ENCODE assay signal across 9 cellular contexts in genomic region chr12:54284070-54284780, GRCh38. TPM values are rescaled to one million over a fixed set of nuclear protein-coding genes. Genes with fewer than 3 reads are reported as not detected.
A peak's percentile ranks its signal among the peaks of the same experiment; 100 is the strongest.
DNase-seq lines count a peak whose midpoint lies in the region; ATAC-seq and TF ChIP-seq lines count a peak whose summit lies in the region.
"Not testable (repeated sequence)": the region's sequence is repeated elsewhere in the genome, so short reads cannot be mapped to it uniquely, and the experiment has no call there.
"Had no signal": no experiment of that assay in that cellular context is flagged by ENCODE, and none has a peak within 500 bp of the region (broad histone marks: within the 10 kb centered on the region; RNA-seq: fewer than 3 reads in every experiment).

No MANE protein-coding gene starts in this region.

- H3K79me2 ChIP-seq in PC-3 (ENCODE audit: low read length) (peaks cover 49% of the 10 kb centered on the region), hepatocyte (peaks cover 44% of the 10 kb centered on the region), smooth muscle cell (ENCODE audit: low read depth) (peaks cover 38% of the 10 kb centered on the region)

- H3K9me2 ChIP-seq in PC-3 (replicated peaks; ENCODE audit: low read length); hepatocyte (replicated peaks; ENCODE audit: insufficient read depth): not testable (repeated sequence)

- CTCF ChIA-PET in PC-3 (lab: Charles Lee), result interaction anchor here (0.5 kb wide), 1 partner anchor 84 kb away, joined by 3 read pairs; no protein-coding TSS in a partner anchor

- H3K36me3 Mint-ChIP-seq in activated T-helper 1 cell treated with anti-CD3 and anti-CD28 coated beads, Interleukin-12 subunit alpha, Interleukin-12 subunit beta, Interleukin-2, Interleukin-4 antibody, amounts not matched to agents 30 ng/mL and 10 ng/mL and 1 ng/mL, durations not matched to agents 14 hours and 24 hours and 36 hours (ENCODE audit: low read depth), result peaks cover 34% of the 10 kb centered on the region
- H3K36me3 Mint-ChIP-seq in naive thymus-derived CD8-positive, alpha-beta T cell, result peaks cover under 1 to 50% (median 17%) of the 10 kb centered on the region in 3 donors

- ATAC-seq in PC-3; naive thymus-derived CD8-positive, alpha-beta T cell: not testable (repeated sequence)

- peaks cover 60% of the 10 kb centered on the region for H3K4me1 Mint-ChIP-seq in activated T-helper 1 cell treated with anti-CD3 and anti-CD28 coated beads, Interleukin-12 subunit alpha, Interleukin-12 subunit beta, Interleukin-2, Interleukin-4 antibody, amounts not matched to agents 30 ng/mL and 10 ng/mL and 1 ng/mL, durations not matched to agents 14 hours and 24 hours and 36 hours (ENCODE audit: low read depth)
- peaks cover 21 to 64% (median 55%) of the 10 kb centered on the region in 4 donors for H3K4me1 Mint-ChIP-seq in naive thymus-derived CD8-positive, alpha-beta T cell

- not testable (repeated sequence) for H3K9me3 ChIP-seq in HAP-1; PC-3 (ENCODE audit: low read length); ectodermal cell (ENCODE audit: control insufficient read depth, low read length); hepatocyte (ENCODE audit: low read depth); smooth muscle cell (replicated peaks; ENCODE audit: low read depth)

- H3K27me3 Mint-ChIP-seq in activated T-helper 1 cell treated with anti-CD3 and anti-CD28 coated beads, Interleukin-12 subunit alpha, Interleukin-12 subunit beta, Interleukin-2, Interleukin-4 antibody, amounts not matched to agents 30 ng/mL and 10 ng/mL and 1 ng/mL, durations not matched to agents 14 hours and 24 hours and 36 hours (ENCODE audit: insufficient read depth); naive thymus-derived CD8-positive, alpha-beta T cell: not testable (repeated sequence)

- peaks cover 40% of the 10 kb centered on the region for H3F3A ChIP-seq in PC-3 (ENCODE audit: low read length, unreplicated experiment)
- H3F3A ChIP-seq in smooth muscle cell (ENCODE audit: low read depth), result peaks cover 60% of the 10 kb centered on the region

- POLR2A ChIA-PET in PC-3 (lab: Charles Lee; ENCODE audit: unreplicated experiment), result not testable (repeated sequence)
- POLR2A ChIA-PET in naive thymus-derived CD8-positive, alpha-beta T cell (lab: Charles Lee), result interaction anchor here (0.5 to 1.4 kb wide), 6 partner anchors 8 to 118 kb away, joined by 3 to 5 read pairs (median 4); no protein-coding TSS in a partner anchor

- H3K9me3 Mint-ChIP-seq in activated T-helper 1 cell treated with anti-CD3 and anti-CD28 coated beads, Interleukin-12 subunit alpha, Interleukin-12 subunit beta, Interleukin-2, Interleukin-4 antibody, amounts not matched to agents 30 ng/mL and 10 ng/mL and 1 ng/mL, durations not matched to agents 14 hours and 24 hours and 36 hours; naive thymus-derived CD8-positive, alpha-beta T cell: not testable (repeated sequence)

- H3K36me3 ChIP-seq in HAP-1 (replicated peaks) (peaks cover 76% of the 10 kb centered on the region), PC-3 (ENCODE audit: low read depth, low read length) (peaks cover 65% of the 10 kb centered on the region), ectodermal cell (ENCODE audit: control insufficient read depth, insufficient read depth, low read length) (peaks cover 56% of the 10 kb centered on the region), smooth muscle cell (ENCODE audit: low read depth) (peaks cover 21% of the 10 kb centered on the region)
- H3K36me3 ChIP-seq in hepatocyte (replicated peaks; ENCODE audit: insufficient read depth, low read depth), result not testable (repeated sequence)

- H3K27ac Mint-ChIP-seq in activated T-helper 1 cell treated with anti-CD3 and anti-CD28 coated beads, Interleukin-12 subunit alpha, Interleukin-12 subunit beta, Interleukin-2, Interleukin-4 antibody, amounts not matched to agents 30 ng/mL and 10 ng/mL and 1 ng/mL, durations not matched to agents 14 hours and 24 hours and 36 hours, result peak overlapping the region; percentile 56
- peak overlapping the region in 6 of 10 donors; percentile 38 to 85 (median 58) for H3K27ac Mint-ChIP-seq in naive thymus-derived CD8-positive, alpha-beta T cell

- peak overlapping the region; percentile 89 for H3K4me2 ChIP-seq in PC-3 (ENCODE audit: low read length)
- peak overlapping the region; percentile 94 for H3K4me2 ChIP-seq in hepatocyte
- peak overlapping the region; percentile 96 for H3K4me2 ChIP-seq in smooth muscle cell

- H3K4me3 ChIP-seq in AG10803 (ENCODE audit: low read length) (peak overlapping the region; percentile 96), HAP-1 (peak overlapping the region; percentile 82), PC-3 (ENCODE audit: low read length) (peak overlapping the region; percentile 88), ectodermal cell (ENCODE audit: insufficient read depth, low read depth, low read length) (peak overlapping the region; percentile 65), hepatocyte (peak overlapping the region; percentile 58), smooth muscle cell (peak overlapping the region; percentile 74)

- H4K20me1 ChIP-seq in PC-3 (ENCODE audit: low read length) (peaks cover 72% of the 10 kb centered on the region), hepatocyte (ENCODE audit: insufficient read depth, poor library complexity, severe bottlenecking) (peaks cover 62% of the 10 kb centered on the region), smooth muscle cell (ENCODE audit: low read depth) (peaks cover 80% of the 10 kb centered on the region)

- not testable (repeated sequence) for H2AFZ ChIP-seq in PC-3 (ENCODE audit: low read length); hepatocyte; smooth muscle cell (ENCODE audit: low read depth)

- DNase-seq in AG10803 (ENCODE audit: low read depth); HAP-1 (ENCODE audit: low spot score in 2 of 2); PC-3; activated T-helper 1 cell treated with anti-CD3 and anti-CD28 coated beads, Interleukin-12 subunit alpha, Interleukin-12 subunit beta, Interleukin-2, Interleukin-4 antibody, amounts not matched to agents 30 ng/mL and 10 ng/mL and 1 ng/mL, durations not matched to agents 14 hours and 24 hours and 36 hours (ENCODE audit: low spot score); hepatocyte (ENCODE audit: low spot score); naive thymus-derived CD8-positive, alpha-beta T cell; smooth muscle cell (lab: John Stamatoyannopoulos, UW; ENCODE audit: unreplicated experiment): not testable (repeated sequence)

- intact Hi-C loops in PC-3 (cut with micrococcal nuclease), result not testable (repeated sequence)
- intact Hi-C loops in activated T-helper 1 cell treated with anti-CD3 and anti-CD28 coated beads, Interleukin-12 subunit alpha, Interleukin-12 subunit beta, Interleukin-2, Interleukin-4 antibody, amounts not matched to agents 30 ng/mL and 10 ng/mL and 1 ng/mL, durations not matched to agents 14 hours and 24 hours and 36 hours (cut with micrococcal nuclease), result loop anchor here (5.0 to 10.0 kb wide), 2 partner anchors 698 to 1651 kb away; partner anchors contain the start of genes DGKA and TESPA1

- not testable (repeated sequence) for TF ChIP-seq CTCF in AG10803 (conservative IDR thresholded peaks at IDR 0.05; ENCODE audit: low read length); PC-3 (conservative IDR thresholded peaks at IDR 0.05; ENCODE audit: low read depth, low read length); hepatocyte (IDR thresholded peaks at IDR 0.05; ENCODE audit: poor library complexity); smooth muscle cell (IDR thresholded peaks at IDR 0.05; ENCODE audit: borderline replicate concordance, insufficient read depth, poor library complexity, severe bottlenecking)

- BruUV-seq in PC-3 (replicated peaks; lab: Mats Ljungman, UMichigan), result TSS peak; percentile 1

- 86 to 88% methylated on average over 1 of the region's 2 CpGs for WGBS in ectodermal cell, 2 experiments
- 56% methylated on average over 1 of the region's 2 CpGs for WGBS in hepatocyte (ENCODE audit: low lambda C conversion rate, missing lambda C conversion rate)
- WGBS in smooth muscle cell (ENCODE audit: low lambda C conversion rate), result 69% methylated on average over 2 of the region's 2 CpGs

- not testable (repeated sequence) for H3K27ac ChIP-seq in PC-3 (ENCODE audit: low read length); ectodermal cell (ENCODE audit: insufficient read depth, low read depth, low read length, poor library complexity, severe bottlenecking); hepatocyte
- peak overlapping the region; percentile 88 for H3K27ac ChIP-seq in smooth muscle cell (ENCODE audit: low read depth)

- H3K4me1 ChIP-seq in HAP-1 (peaks cover 21% of the 10 kb centered on the region), PC-3 (ENCODE audit: insufficient read depth, low read length) (peaks cover 16% of the 10 kb centered on the region), ectodermal cell (ENCODE audit: control insufficient read depth, insufficient read depth, low read length) (peaks cover 12% of the 10 kb centered on the region), hepatocyte (ENCODE audit: insufficient read depth) (peaks cover 35% of the 10 kb centered on the region), smooth muscle cell (ENCODE audit: low read depth) (peaks cover 23% of the 10 kb centered on the region)

- peak overlapping the region; percentile 99; the same call in 1 of the 2 replicates for H3K9ac ChIP-seq in PC-3 (ENCODE audit: low read length)
- peak overlapping the region; percentile 24 for H3K9ac ChIP-seq in smooth muscle cell (ENCODE audit: low read depth)

- not testable (repeated sequence) for H3K27me3 ChIP-seq in HAP-1 (ENCODE audit: low read depth); PC-3 (ENCODE audit: low read length); ectodermal cell (ENCODE audit: control insufficient read depth, insufficient read depth, low read length, poor library complexity, severe bottlenecking); hepatocyte; smooth muscle cell (ENCODE audit: low read depth)

- in situ Hi-C loops in HAP-1 (cut with MboI; ENCODE audit: low sequenced_read_pairs), result loop anchor here (25.0 kb wide), 1 partner anchor 1828 kb away; the partner anchor contains the start of genes PA2G4, RPL41 and ZC3H10

- H3K4me3 Mint-ChIP-seq in activated T-helper 1 cell treated with anti-CD3 and anti-CD28 coated beads, Interleukin-12 subunit alpha, Interleukin-12 subunit beta, Interleukin-2, Interleukin-4 antibody, amounts not matched to agents 30 ng/mL and 10 ng/mL and 1 ng/mL, durations not matched to agents 14 hours and 24 hours and 36 hours, result not testable (repeated sequence)
- H3K4me3 Mint-ChIP-seq in naive thymus-derived CD8-positive, alpha-beta T cell, result peak overlapping the region in 3 of 10 donors; percentile 38 to 64 (median 60)

RNA-seq across cellular contexts. Expression of gene HNRNPA1, which starts 3.7 kb away (rescaled TPM):
- total RNA-seq in PC-3 (2014; rRNA removed) (465 and 516 TPM in 2 replicates), hepatocyte (467 and 721 TPM in 2 replicates), smooth muscle cell (378 and 483 TPM in 2 replicates)
- 1,740 and 1,765 TPM in 2 replicates for total RNA-seq in activated T-helper 1 cell treated with anti-CD3 and anti-CD28 coated beads, Interleukin-12 subunit alpha, Interleukin-12 subunit beta, Interleukin-2, Interleukin-4 antibody, amounts not matched to agents 30 ng/mL and 10 ng/mL and 1 ng/mL, durations not matched to agents 14 hours and 24 hours and 36 hours
- polyA plus RNA-seq in ectodermal cell (2013, experiment 1 of 4), result 5,033 TPM
- polyA plus RNA-seq in ectodermal cell (2013, experiment 2 of 4), result 4,767 TPM
- 3,463 TPM for polyA plus RNA-seq in ectodermal cell (2013, experiment 3 of 4)
- polyA plus RNA-seq in ectodermal cell (2013, experiment 4 of 4), result 4,008 TPM
- polyA plus RNA-seq in hepatocyte (482 and 531 TPM in 2 replicates), smooth muscle cell (440 and 451 TPM in 2 replicates)
- 1,000 to 10,000 TPM; 1,109 to 1,141 TPM for total RNA-seq in naive thymus-derived CD8-positive, alpha-beta T cell
- polyA plus RNA-seq in naive thymus-derived CD8-positive, alpha-beta T cell, result 1,000 to 10,000 TPM in 1 of 3 donors, 100 to 1,000 TPM in 2; 932 to 1,177 (median 943) TPM

RNA-seq across cellular contexts. Expression of gene CBX5, which starts 4.3 kb away (rescaled TPM):
- 14.6 and 14.9 TPM in 2 replicates for total RNA-seq in PC-3 (2014; rRNA removed)
- 99.8 and 106 TPM in 2 replicates for total RNA-seq in activated T-helper 1 cell treated with anti-CD3 and anti-CD28 coated beads, Interleukin-12 subunit alpha, Interleukin-12 subunit beta, Interleukin-2, Interleukin-4 antibody, amounts not matched to agents 30 ng/mL and 10 ng/mL and 1 ng/mL, durations not matched to agents 14 hours and 24 hours and 36 hours
- polyA plus RNA-seq in ectodermal cell (2013, experiment 1 of 4), result 223 TPM
- 250 TPM for polyA plus RNA-seq in ectodermal cell (2013, experiment 2 of 4)
- polyA plus RNA-seq in ectodermal cell (2013, experiment 3 of 4), result 108 TPM
- 124 TPM for polyA plus RNA-seq in ectodermal cell (2013, experiment 4 of 4)
- 58.2 and 60.1 TPM in 2 replicates for total RNA-seq in hepatocyte
- 21.9 and 23.3 TPM in 2 replicates for polyA plus RNA-seq in hepatocyte
- total RNA-seq in naive thymus-derived CD8-positive, alpha-beta T cell, result 10 to 100 TPM; 66.6 to 70.5 TPM
- polyA plus RNA-seq in naive thymus-derived CD8-positive, alpha-beta T cell, result 10 to 100 TPM; 23.7 to 34.4 (median 29.4) TPM
- 58.9 and 67.4 TPM in 2 replicates for total RNA-seq in smooth muscle cell
- 25.0 and 26.1 TPM in 2 replicates for polyA plus RNA-seq in smooth muscle cell

RNA-seq across cellular contexts. Expression of gene NFE2, which starts 16.6 kb away (rescaled TPM):
- total RNA-seq in PC-3 (2014; rRNA removed), result 0.26 and 0.40 TPM in 2 replicates
- total RNA-seq in activated T-helper 1 cell treated with anti-CD3 and anti-CD28 coated beads, Interleukin-12 subunit alpha, Interleukin-12 subunit beta, Interleukin-2, Interleukin-4 antibody, amounts not matched to agents 30 ng/mL and 10 ng/mL and 1 ng/mL, durations not matched to agents 14 hours and 24 hours and 36 hours, result not detected in 2 replicates
- 5.7 TPM for polyA plus RNA-seq in ectodermal cell (2013, experiment 1 of 4)
- 5.6 TPM for polyA plus RNA-seq in ectodermal cell (2013, experiment 2 of 4)
- polyA plus RNA-seq in ectodermal cell (2013, experiment 3 of 4), result 3.6 TPM
- polyA plus RNA-seq in ectodermal cell (2013, experiment 4 of 4), result 4.4 TPM
- 0.44 TPM in 1 of 2 replicates, not detected in the other for total RNA-seq in hepatocyte
- polyA plus RNA-seq in hepatocyte, result 0.83 TPM in 1 of 2 replicates, not detected in the other
- not detected for total RNA-seq in naive thymus-derived CD8-positive, alpha-beta T cell
- polyA plus RNA-seq in naive thymus-derived CD8-positive, alpha-beta T cell, result under 1 TPM in 1 of 3 donors, not detected in 2; 0.14 TPM
- 0.13 TPM in 1 of 2 replicates, not detected in the other for total RNA-seq in smooth muscle cell
- polyA plus RNA-seq in smooth muscle cell, result 0.24 and 1.9 TPM in 2 replicates
- total RNA-seq: T-helper 2 cell treated with Interferon-gamma antibody and Interleukin-4, amounts not matched to agents 100 ng/mL and 5 ng/mL, for 36 hours had no signal

RNA-seq across cellular contexts. Expression of gene COPZ1, which starts 40.7 kb away (rescaled TPM):
- total RNA-seq in PC-3 (2014; rRNA removed) (121 and 156 TPM in 2 replicates), hepatocyte (164 and 220 TPM in 2 replicates), smooth muscle cell (147 and 163 TPM in 2 replicates)
- 115 and 123 TPM in 2 replicates for total RNA-seq in activated T-helper 1 cell treated with anti-CD3 and anti-CD28 coated beads, Interleukin-12 subunit alpha, Interleukin-12 subunit beta, Interleukin-2, Interleukin-4 antibody, amounts not matched to agents 30 ng/mL and 10 ng/mL and 1 ng/mL, durations not matched to agents 14 hours and 24 hours and 36 hours
- 186 TPM for polyA plus RNA-seq in ectodermal cell (2013, experiment 1 of 4)
- 199 TPM for polyA plus RNA-seq in ectodermal cell (2013, experiment 2 of 4)
- 131 TPM for polyA plus RNA-seq in ectodermal cell (2013, experiment 3 of 4)
- polyA plus RNA-seq in ectodermal cell (2013, experiment 4 of 4), result 163 TPM
- polyA plus RNA-seq in hepatocyte (207 and 224 TPM in 2 replicates), smooth muscle cell (214 and 219 TPM in 2 replicates)
- total RNA-seq in naive thymus-derived CD8-positive, alpha-beta T cell, result 10 to 100 TPM; 79.0 to 83.5 TPM
- 100 to 1,000 TPM; 128 to 152 (median 132) TPM for polyA plus RNA-seq in naive thymus-derived CD8-positive, alpha-beta T cell
